In genomic region chr15:84764989-84765388, GRCh38 we compare ENCODE assay signal across 28 cellular contexts. TPM values are rescaled to one million over a fixed set of nuclear protein-coding genes. Genes with fewer than 3 reads are reported as not detected.
DNase-seq lines count a peak whose midpoint lies in the region; ATAC-seq, FAIRE-seq and TF ChIP-seq lines count a peak whose summit lies in the region.
"Had no signal": no experiment of that assay in that cellular context is flagged by ENCODE, and none has a peak within 500 bp of the region (broad histone marks: within the 10 kb centered on the region; RNA-seq: fewer than 3 reads in every experiment).

No MANE protein-coding gene starts in this region.

- H3K4me3 ChIP-seq in HEK293 (ENCODE audit: low read depth, low read length) (no peak overlapping the region), HepG2 (replicated peaks in 1 of 3; ENCODE audit: insufficient read depth in 1 of 3, low read depth in 2 of 3, low read length in 3 of 3) (no peak overlapping the region)
- H3K4me3 ChIP-seq: esophagus muscularis mucosa, GM23248, psoas muscle had no signal

- no peak for DNase-seq in activated naive CD8-positive, alpha-beta T cell treated with anti-CD3 and anti-CD28 coated beads for 36 hours
- DNase-seq in dermis microvascular lymphatic vessel endothelial cell (ENCODE audit: low read depth in 2 of 2) = peak; percentile 86 to 89
- DNase-seq in stimulated activated naive B cell treated with anti-CD40 and anti-IgM and Interleukin-4, amounts not matched to agents 10 μg/mL and 1 μg/mL and 100 μg/mL, for 72 hours = no peak
- no peak for DNase-seq in SIG-M5 (lab: John Stamatoyannopoulos, UW)
- DNase-seq in HepG2 (ENCODE audit: low spot score) = no peak
- DNase-seq: activated CD4-positive, alpha-beta T cell treated with anti-CD3 and anti-CD28 coated beads, Interleukin-2, amount 50 U/mL, for 1 hour; activated CD8-positive, alpha-beta memory T cell treated with anti-CD3 and anti-CD28 coated beads, Interleukin-2, amount 50 U/mL, for 4 hours; activated effector memory CD4-positive, alpha-beta T cell treated with anti-CD3 and anti-CD28 coated beads, Interleukin-2, amount 50 U/mL, for 16 hours; C1 segment of cervical spinal cord; central memory CD4-positive, alpha-beta T cell; foreskin keratinocyte; GM23248; head of caudate nucleus; Karpas-422; kidney; natural killer cell; NCI-H1417 treated with DMSO at 0.1 percent for 48 hours; NCI-H2081; NCI-H2227 treated with DMSO at 0.1 percent for 48 hours; NCI-H526 treated with DMSO at 0.1 percent for 48 hours; psoas muscle; stimulated activated CD4-positive, alpha-beta T cell treated with anti-CD3 and anti-CD28 coated beads, Interleukin-4, amount 100 ng/mL, for 24 hours had no signal

- in situ Hi-C loops in HepG2 (cut with HindIII; ENCODE audit: extremely low pct_ligation_motif_present, low pct_unique_long_range_greater_than_20kb) = no loop called here

- CTCF ChIA-PET in HEK293 (lab: Yijun Ruan, JAX) (interaction anchor here (1.0 kb wide), 2 partner anchors 49 to 110 kb away, joined by 3 read pairs; no protein-coding TSS in a partner anchor), HepG2 (lab: Yijun Ruan, JAX; ENCODE audit: low intra/inter-chr PET ratio, low total read pairs) (no interaction called here)

- no peak overlapping the region for H3K9ac ChIP-seq in HepG2 (ENCODE audit: insufficient read depth, low read depth, low read length)
- H3K9ac ChIP-seq: GM23248 had no signal

- no peak for TF ChIP-seq RAD21 in HepG2 (CRISPR knock-in tag; IDR thresholded peaks at IDR 0.05)

- H3K27me3 ChIP-seq in HepG2 (ENCODE audit: control insufficient read depth in 1 of 2, insufficient read depth in 2 of 2, low read length in 2 of 2) = no peaks in the 10 kb centered on the region
- H3K27me3 ChIP-seq: esophagus muscularis mucosa, foreskin keratinocyte had no signal

- peaks cover 36 to 51% of the 10 kb centered on the region in 2 experiments; a peak in 2 of 3 replicates for H3K36me3 ChIP-seq in HEK293 (ENCODE audit: control insufficient read depth in 2 of 2, insufficient read depth in 1 of 2, low read length in 2 of 2)
- H3K36me3 ChIP-seq in HepG2 (replicated peaks in 1 of 2; ENCODE audit: control insufficient read depth in 1 of 2, insufficient read depth in 2 of 2, low read length in 2 of 2) = peaks cover 13 to 27% of the 10 kb centered on the region in 2 experiments

- no peaks in the 10 kb centered on the region for H3K9me3 ChIP-seq in HEK293 (ENCODE audit: control insufficient read depth, insufficient read depth, low read depth, low read length)
- H3K9me3 ChIP-seq in HepG2 (ENCODE audit: low read length) = no peaks in the 10 kb centered on the region
- H3K9me3 ChIP-seq: esophagus muscularis mucosa, psoas muscle had no signal

- TF ChIP-seq EP300 in HepG2 (IDR thresholded peaks at IDR 0.05; ENCODE audit: low read depth in 2 of 2, low read length in 2 of 2) = no peak
- no peak for TF ChIP-seq EP300 in HepG2 (CRISPR knock-in tag; IDR thresholded peaks at IDR 0.05; ENCODE audit: borderline replicate concordance)

- POLR2A ChIA-PET in HEK293 (lab: Yijun Ruan, JAX) (no interaction called here), HepG2 (lab: Yijun Ruan, JAX) (no interaction called here)

- intact Hi-C loops in HepG2 (cut with micrococcal nuclease; ENCODE audit: unreplicated experiment) = no loop called here

- H3K4me1 ChIP-seq in HEK293 (ENCODE audit: control insufficient read depth, insufficient read depth, low read length) (peaks cover 11% of the 10 kb centered on the region), HepG2 (ENCODE audit: insufficient read depth, low read length) (peaks cover 35% of the 10 kb centered on the region)
- H3K4me1 ChIP-seq: foreskin keratinocyte had no signal

- H3K4me1 Mint-ChIP-seq in activated naive CD8-positive, alpha-beta T cell (ENCODE audit: low read depth) = peaks cover 25% of the 10 kb centered on the region
- H3K4me1 Mint-ChIP-seq in activated naive CD8-positive, alpha-beta T cell treated with anti-CD3 and anti-CD28 coated beads for 36 hours = peaks cover 14% of the 10 kb centered on the region
- peaks cover 17 to 24% of the 10 kb centered on the region in 2 donors for H3K4me1 Mint-ChIP-seq in stimulated activated naive B cell treated with anti-CD40 and anti-IgM and Interleukin-4, amounts not matched to agents 10 μg/mL and 1 μg/mL and 100 μg/mL, for 72 hours

- H3K36me3 Mint-ChIP-seq in activated naive CD8-positive, alpha-beta T cell = peaks cover 10% of the 10 kb centered on the region
- H3K36me3 Mint-ChIP-seq in activated naive CD8-positive, alpha-beta T cell treated with anti-CD3 and anti-CD28 coated beads for 36 hours = peaks cover 28% of the 10 kb centered on the region
- peaks cover 25 to 34% of the 10 kb centered on the region in 2 donors for H3K36me3 Mint-ChIP-seq in stimulated activated naive B cell treated with anti-CD40 and anti-IgM and Interleukin-4, amounts not matched to agents 10 μg/mL and 1 μg/mL and 100 μg/mL, for 72 hours
- H3K36me3 Mint-ChIP-seq: natural killer cell had no signal

- 100% methylated on average over 1 of the region's 1 CpG for WGBS in HepG2 (ENCODE audit: low lambda C conversion rate)

- H3K79me2 ChIP-seq in HepG2 (ENCODE audit: insufficient read depth, low read length) = peaks cover 74% of the 10 kb centered on the region

- no peak overlapping the region for H3K4me3 Mint-ChIP-seq in activated naive CD8-positive, alpha-beta T cell
- no peak overlapping the region for H3K4me3 Mint-ChIP-seq in activated naive CD8-positive, alpha-beta T cell treated with anti-CD3 and anti-CD28 coated beads for 36 hours
- H3K4me3 Mint-ChIP-seq in stimulated activated naive B cell treated with anti-CD40 and anti-IgM and Interleukin-4, amounts not matched to agents 10 μg/mL and 1 μg/mL and 100 μg/mL, for 72 hours = no peak overlapping the region
- H3K4me3 Mint-ChIP-seq: natural killer cell had no signal

- no TSS peak for BruUV-seq in HepG2 (replicated peaks; lab: Mats Ljungman, UMichigan)

- H4K20me1 ChIP-seq in HepG2 (ENCODE audit: insufficient read depth, low read length) = 0 out of 2 replicates have a peak, but pooled peaks cover 5% of the 10 kb centered on the region

- TF ChIP-seq CTCF in HEK293 (tag by site-specific recombination; IDR thresholded peaks at IDR 0.05) (no peak), HepG2 (CRISPR knock-in tag; IDR thresholded peaks at IDR 0.05) (no peak)

- FAIRE-seq in HepG2 (lab: Jason Lieb, UNC) = no peak
- FAIRE-seq: kidney had no signal

- ATAC-seq in stimulated activated naive B cell treated with anti-CD40 and anti-IgM and Interleukin-4, amounts not matched to agents 10 μg/mL and 1 μg/mL and 100 μg/mL, for 72 hours (replicated peaks) = no peak
- ATAC-seq in GM18907 (IDR thresholded peaks at IDR 0.05; ENCODE audit: unreplicated experiment) (no peak), HepG2 (no peak)
- ATAC-seq: foreskin keratinocyte, natural killer cell, psoas muscle, Right ventricle myocardium inferior had no signal

- no peak for TF ChIP-seq POLR2A in HepG2 (IDR thresholded peaks at IDR 0.05; ENCODE audit: insufficient read depth in 1 of 2, low read depth in 2 of 2, low read length in 2 of 2)

- no peak overlapping the region for H2AFZ ChIP-seq in HepG2 (ENCODE audit: low read length)
- H2AFZ ChIP-seq: GM23248 had no signal

- peak overlapping the region; percentile 80 for H3K27ac Mint-ChIP-seq in activated naive CD8-positive, alpha-beta T cell
- H3K27ac Mint-ChIP-seq in activated naive CD8-positive, alpha-beta T cell treated with anti-CD3 and anti-CD28 coated beads for 36 hours = no peak overlapping the region
- peak overlapping the region; percentile 60 for H3K27ac Mint-ChIP-seq in stimulated activated naive B cell treated with anti-CD40 and anti-IgM and Interleukin-4, amounts not matched to agents 10 μg/mL and 1 μg/mL and 100 μg/mL, for 72 hours

- H3K27ac ChIP-seq in HEK293 (ENCODE audit: extremely low read depth, low read depth, low read length) (no peak overlapping the region), HepG2 (ENCODE audit: extremely low read length, insufficient read depth, low read length) (no peak overlapping the region)
- H3K27ac ChIP-seq: esophagus muscularis mucosa, foreskin keratinocyte, GM23248, VCaP had no signal

- H3K4me2 ChIP-seq in HepG2 (ENCODE audit: low read depth, low read length) = no peak overlapping the region

- no peaks in the 10 kb centered on the region for H3K9me3 Mint-ChIP-seq in activated naive CD8-positive, alpha-beta T cell (ENCODE audit: low read depth)
- H3K9me3 Mint-ChIP-seq in activated naive CD8-positive, alpha-beta T cell treated with anti-CD3 and anti-CD28 coated beads for 36 hours = no peaks in the 10 kb centered on the region
- no peaks in the 10 kb centered on the region for H3K9me3 Mint-ChIP-seq in stimulated activated naive B cell treated with anti-CD40 and anti-IgM and Interleukin-4, amounts not matched to agents 10 μg/mL and 1 μg/mL and 100 μg/mL, for 72 hours
- H3K9me3 Mint-ChIP-seq: natural killer cell had no signal

- H3K27me3 Mint-ChIP-seq in activated naive CD8-positive, alpha-beta T cell = no peaks in the 10 kb centered on the region
- no peaks in the 10 kb centered on the region for H3K27me3 Mint-ChIP-seq in activated naive CD8-positive, alpha-beta T cell treated with anti-CD3 and anti-CD28 coated beads for 36 hours
- no peaks in the 10 kb centered on the region for H3K27me3 Mint-ChIP-seq in stimulated activated naive B cell treated with anti-CD40 and anti-IgM and Interleukin-4, amounts not matched to agents 10 μg/mL and 1 μg/mL and 100 μg/mL, for 72 hours

RNA-seq across cellular contexts. Expression of gene ZNF592, which starts 16.6 kb away (rescaled TPM):
- total RNA-seq in activated naive CD8-positive, alpha-beta T cell treated with anti-CD3 and anti-CD28 coated beads for 36 hours = 10 to 100 TPM; 24.5 to 26.5 TPM
- 2.7 and 6.4 TPM in 2 replicates for total RNA-seq in dermis microvascular lymphatic vessel endothelial cell
- total RNA-seq in HepG2 (2016; rRNA removed; fragmentation: Illumina TruSeq; extraction: Trizol) = 8.2 and 8.6 TPM in 2 replicates
- total RNA-seq in HepG2 (2016; cell fraction: cytosol; rRNA removed; fragmentation: Illumina TruSeq; extraction: Trizol; ENCODE audit: low read depth) = 1.7 and 1.8 TPM in 2 replicates
- 6.8 and 8.5 TPM in 2 replicates for total RNA-seq in HepG2 (2016; cell fraction: insoluble cytoplasmic fraction; rRNA removed; fragmentation: Illumina TruSeq; extraction: Trizol)
- 8.4 and 9.5 TPM in 2 replicates for total RNA-seq in HepG2 (2016; cell fraction: membrane; rRNA removed; fragmentation: Illumina TruSeq; extraction: Trizol)
- total RNA-seq in HepG2 (2016; cell fraction: nucleus; rRNA removed; fragmentation: Illumina TruSeq; extraction: Trizol) = 7.9 and 9.7 TPM in 2 replicates
- 9.8 and 11.1 TPM in 2 replicates for polyA plus RNA-seq in HepG2 (2011; rRNA removed)
- polyA plus RNA-seq in HepG2 (2011; cell fraction: cytosol; rRNA removed) = 6.3 and 8.1 TPM in 2 replicates
- polyA plus RNA-seq in HepG2 (2011; cell fraction: nucleus; rRNA removed) = 20.4 and 23.3 TPM in 2 replicates
- polyA plus RNA-seq in HepG2 (2012) = 12.5 and 12.7 TPM in 2 replicates
- 3.1 and 4.1 TPM in 2 replicates for polyA plus RNA-seq in HepG2 (2016; cell fraction: cytosol; fragmentation: Illumina TruSeq; extraction: Trizol; ENCODE audit: low read depth)
- polyA plus RNA-seq in HepG2 (2016; cell fraction: insoluble cytoplasmic fraction; fragmentation: Illumina TruSeq; extraction: Trizol; ENCODE audit: low read depth) = 9.8 and 14.4 TPM in 2 replicates
- polyA plus RNA-seq in HepG2 (2016; cell fraction: membrane; fragmentation: Illumina TruSeq; extraction: Trizol; ENCODE audit: low read depth) = 12.8 and 14.8 TPM in 2 replicates
- 17.8 and 21.0 TPM in 2 replicates for polyA plus RNA-seq in HepG2 (2016; cell fraction: nucleus; fragmentation: Illumina TruSeq; extraction: Trizol; ENCODE audit: insufficient read depth, low read depth)
- 18.8 and 22.0 TPM in 2 replicates for polyA minus RNA-seq in HepG2 (2011; rRNA and poly(A)+ RNA removed; ENCODE audit: low replicate concordance)
- 8.2 and 9.7 TPM in 2 replicates for polyA minus RNA-seq in HepG2 (2011; cell fraction: cytosol; rRNA and poly(A)+ RNA removed)
- polyA minus RNA-seq in HepG2 (2011; cell fraction: nucleus; rRNA and poly(A)+ RNA removed) = 13.8 and 15.7 TPM in 2 replicates

RNA-seq across cellular contexts. Expression of gene SEC11A, which starts 49.0 kb away (rescaled TPM):
- total RNA-seq in activated naive CD8-positive, alpha-beta T cell treated with anti-CD3 and anti-CD28 coated beads for 36 hours = 10 to 100 TPM; 89.3 to 93.5 TPM
- total RNA-seq in dermis microvascular lymphatic vessel endothelial cell (202 and 227 TPM in 2 replicates), HepG2 (2016; rRNA removed; fragmentation: Illumina TruSeq; extraction: Trizol) (194 and 230 TPM in 2 replicates)
- 209 and 247 TPM in 2 replicates for total RNA-seq in HepG2 (2016; cell fraction: cytosol; rRNA removed; fragmentation: Illumina TruSeq; extraction: Trizol; ENCODE audit: low read depth)
- 197 and 238 TPM in 2 replicates for total RNA-seq in HepG2 (2016; cell fraction: insoluble cytoplasmic fraction; rRNA removed; fragmentation: Illumina TruSeq; extraction: Trizol)
- 313 and 374 TPM in 2 replicates for total RNA-seq in HepG2 (2016; cell fraction: membrane; rRNA removed; fragmentation: Illumina TruSeq; extraction: Trizol)
- 129 and 147 TPM in 2 replicates for total RNA-seq in HepG2 (2016; cell fraction: nucleus; rRNA removed; fragmentation: Illumina TruSeq; extraction: Trizol)
- 107 and 141 TPM in 2 replicates for polyA plus RNA-seq in HepG2 (2011; rRNA removed)
- polyA plus RNA-seq in HepG2 (2011; cell fraction: cytosol; rRNA removed) = 74.2 and 119 TPM in 2 replicates
- polyA plus RNA-seq in HepG2 (2011; cell fraction: nucleus; rRNA removed) = 17.5 and 29.2 TPM in 2 replicates
- 188 and 211 TPM in 2 replicates for polyA plus RNA-seq in HepG2 (2012)
- 239 and 241 TPM in 2 replicates for polyA plus RNA-seq in HepG2 (2016; cell fraction: cytosol; fragmentation: Illumina TruSeq; extraction: Trizol; ENCODE audit: low read depth)
- polyA plus RNA-seq in HepG2 (2016; cell fraction: insoluble cytoplasmic fraction; fragmentation: Illumina TruSeq; extraction: Trizol; ENCODE audit: low read depth) = 215 TPM in 2 replicates
- polyA plus RNA-seq in HepG2 (2016; cell fraction: membrane; fragmentation: Illumina TruSeq; extraction: Trizol; ENCODE audit: low read depth) = 325 and 350 TPM in 2 replicates
- 211 and 253 TPM in 2 replicates for polyA plus RNA-seq in HepG2 (2016; cell fraction: nucleus; fragmentation: Illumina TruSeq; extraction: Trizol; ENCODE audit: insufficient read depth, low read depth)
- polyA minus RNA-seq in HepG2 (2011; rRNA and poly(A)+ RNA removed; ENCODE audit: low replicate concordance) = 37.6 and 79.1 TPM in 2 replicates
- 39.8 and 41.3 TPM in 2 replicates for polyA minus RNA-seq in HepG2 (2011; cell fraction: cytosol; rRNA and poly(A)+ RNA removed)
- 32.6 and 34.2 TPM in 2 replicates for polyA minus RNA-seq in HepG2 (2011; cell fraction: nucleus; rRNA and poly(A)+ RNA removed)

RNA-seq across cellular contexts. Expression of gene ALPK3, which starts 52.2 kb away (rescaled TPM):
- total RNA-seq in activated naive CD8-positive, alpha-beta T cell treated with anti-CD3 and anti-CD28 coated beads for 36 hours = under 1 TPM; 0.04 to 0.06 TPM
- total RNA-seq in dermis microvascular lymphatic vessel endothelial cell (19.5 and 52.6 TPM in 2 replicates), HepG2 (2016; rRNA removed; fragmentation: Illumina TruSeq; extraction: Trizol) (0.03 and 0.04 TPM in 2 replicates)
- total RNA-seq in HepG2 (2016; cell fraction: cytosol; rRNA removed; fragmentation: Illumina TruSeq; extraction: Trizol; ENCODE audit: low read depth) = under 0.01 TPM in 1 of 2 replicates, not detected in the other
- total RNA-seq in HepG2 (2016; cell fraction: insoluble cytoplasmic fraction; rRNA removed; fragmentation: Illumina TruSeq; extraction: Trizol) = 0.03 and 0.04 TPM in 2 replicates
- not detected in 2 replicates for total RNA-seq in HepG2 (2016; cell fraction: membrane; rRNA removed; fragmentation: Illumina TruSeq; extraction: Trizol)
- total RNA-seq in HepG2 (2016; cell fraction: nucleus; rRNA removed; fragmentation: Illumina TruSeq; extraction: Trizol) = 0.03 and 0.34 TPM in 2 replicates
- 0.10 and 0.42 TPM in 2 replicates for polyA plus RNA-seq in HepG2 (2011; rRNA removed)
- polyA plus RNA-seq in HepG2 (2011; cell fraction: cytosol; rRNA removed) = 0.03 and 0.05 TPM in 2 replicates
- 0.31 and 0.56 TPM in 2 replicates for polyA plus RNA-seq in HepG2 (2011; cell fraction: nucleus; rRNA removed)
- polyA plus RNA-seq in HepG2 (2012) = 0.13 and 0.16 TPM in 2 replicates
- not detected in 2 replicates for polyA plus RNA-seq in HepG2 (2016; cell fraction: cytosol; fragmentation: Illumina TruSeq; extraction: Trizol; ENCODE audit: low read depth)
- 0.02 TPM in 1 of 2 replicates, not detected in the other for polyA plus RNA-seq in HepG2 (2016; cell fraction: insoluble cytoplasmic fraction; fragmentation: Illumina TruSeq; extraction: Trizol; ENCODE audit: low read depth)
- polyA plus RNA-seq in HepG2 (2016; cell fraction: membrane; fragmentation: Illumina TruSeq; extraction: Trizol; ENCODE audit: low read depth) = not detected in 2 replicates
- polyA plus RNA-seq in HepG2 (2016; cell fraction: nucleus; fragmentation: Illumina TruSeq; extraction: Trizol; ENCODE audit: insufficient read depth, low read depth) = 0.12 TPM in 1 of 2 replicates, not detected in the other
- 0.10 and 0.65 TPM in 2 replicates for polyA minus RNA-seq in HepG2 (2011; rRNA and poly(A)+ RNA removed; ENCODE audit: low replicate concordance)
- polyA minus RNA-seq in HepG2 (2011; cell fraction: cytosol; rRNA and poly(A)+ RNA removed) = not detected in 2 replicates
- 0.12 and 0.13 TPM in 2 replicates for polyA minus RNA-seq in HepG2 (2011; cell fraction: nucleus; rRNA and poly(A)+ RNA removed)
- polyA plus RNA-seq: GM23248 had no signal

Comparison
In these comparisons a context has a peak if more than half of its experiments do, and no peak if none do; other contexts are left out.
1. DNase-seq: peak in dermis microvascular lymphatic vessel endothelial cell (2 of 2); none in activated naive CD8-positive, alpha-beta T cell treated with anti-CD3 and anti-CD28 coated beads for 36 hours (single experiment), stimulated activated naive B cell treated with anti-CD40 and anti-IgM and Interleukin-4, amounts not matched to agents 10 μg/mL and 1 μg/mL and 100 μg/mL, for 72 hours (single experiment), SIG-M5 (single experiment) and HepG2 (single experiment).
2. RNA of gene ALPK3, which starts 52.2 kb away (total RNA-seq): 19.5 to 52.6 TPM in dermis microvascular lymphatic vessel endothelial cell; 0.04 to 0.06 TPM in activated naive CD8-positive, alpha-beta T cell treated with anti-CD3 and anti-CD28 coated beads for 36 hours and under 0.01 to 0.34 TPM in HepG2; every median in the first group is over 10 times any median in the second.